2 cellular contexts compared by ENCODE assay signal in the genomic region with DNA sequence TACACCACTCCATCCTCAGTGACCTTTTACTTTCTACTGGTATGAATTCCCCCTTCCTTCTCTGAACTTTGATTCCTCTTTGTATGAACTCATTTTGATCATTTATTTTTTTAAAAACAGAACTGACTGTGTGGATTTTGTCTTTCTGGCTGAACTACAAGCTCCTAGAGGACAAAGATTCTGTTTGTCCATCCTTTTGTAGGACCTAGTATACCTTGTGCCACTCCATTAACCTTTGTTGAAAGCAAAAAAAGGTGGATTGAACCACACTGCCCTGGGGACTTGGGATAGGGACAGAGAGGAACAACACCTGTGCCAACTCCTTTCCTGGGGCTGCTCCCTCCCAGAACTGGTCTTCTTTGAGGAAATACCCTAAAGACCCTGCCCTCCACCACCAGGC.
TF ChIP-seq lines count a peak whose summit lies in the region.

No MANE protein-coding gene starts in this region.

TF ChIP-seq in SK-N-SH, 30 proteins besides CTCF, POLR2A, EP300 and RAD21:
- TF ChIP-seq RCOR1 (IDR thresholded peaks at IDR 0.05; ENCODE audit: low read length), result no peak
- TF ChIP-seq, protein P1, sequence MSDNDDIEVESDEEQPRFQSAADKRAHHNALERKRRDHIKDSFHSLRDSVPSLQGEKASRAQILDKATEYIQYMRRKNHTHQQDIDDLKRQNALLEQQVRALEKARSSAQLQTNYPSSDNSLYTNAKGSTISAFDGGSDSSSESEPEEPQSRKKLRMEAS (IDR thresholded peaks at IDR 0.05; ENCODE audit: low read depth), result no peak
- TF ChIP-seq, protein P2, sequence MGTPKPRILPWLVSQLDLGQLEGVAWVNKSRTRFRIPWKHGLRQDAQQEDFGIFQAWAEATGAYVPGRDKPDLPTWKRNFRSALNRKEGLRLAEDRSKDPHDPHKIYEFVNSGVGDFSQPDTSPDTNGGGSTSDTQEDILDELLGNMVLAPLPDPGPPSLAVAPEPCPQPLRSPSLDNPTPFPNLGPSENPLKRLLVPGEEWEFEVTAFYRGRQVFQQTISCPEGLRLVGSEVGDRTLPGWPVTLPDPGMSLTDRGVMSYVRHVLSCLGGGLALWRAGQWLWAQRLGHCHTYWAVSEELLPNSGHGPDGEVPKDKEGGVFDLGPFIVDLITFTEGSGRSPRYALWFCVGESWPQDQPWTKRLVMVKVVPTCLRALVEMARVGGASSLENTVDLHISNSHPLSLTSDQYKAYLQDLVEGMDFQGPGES (IDR thresholded peaks at IDR 0.05; ENCODE audit: low read depth, low read length), result no peak
- TF ChIP-seq, protein P3, sequence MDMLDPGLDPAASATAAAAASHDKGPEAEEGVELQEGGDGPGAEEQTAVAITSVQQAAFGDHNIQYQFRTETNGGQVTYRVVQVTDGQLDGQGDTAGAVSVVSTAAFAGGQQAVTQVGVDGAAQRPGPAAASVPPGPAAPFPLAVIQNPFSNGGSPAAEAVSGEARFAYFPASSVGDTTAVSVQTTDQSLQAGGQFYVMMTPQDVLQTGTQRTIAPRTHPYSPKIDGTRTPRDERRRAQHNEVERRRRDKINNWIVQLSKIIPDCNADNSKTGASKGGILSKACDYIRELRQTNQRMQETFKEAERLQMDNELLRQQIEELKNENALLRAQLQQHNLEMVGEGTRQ (IDR thresholded peaks at IDR 0.05; ENCODE audit: borderline replicate concordance, low read depth, low read length), result no peak
- no peak for TF ChIP-seq TAF1 (IDR thresholded peaks at IDR 0.05; ENCODE audit: borderline replicate concordance, low read depth, low read length)
- no peak for TF ChIP-seq MXI1 (IDR thresholded peaks at IDR 0.05; ENCODE audit: low read depth, low read length)
- TF ChIP-seq, protein P4, sequence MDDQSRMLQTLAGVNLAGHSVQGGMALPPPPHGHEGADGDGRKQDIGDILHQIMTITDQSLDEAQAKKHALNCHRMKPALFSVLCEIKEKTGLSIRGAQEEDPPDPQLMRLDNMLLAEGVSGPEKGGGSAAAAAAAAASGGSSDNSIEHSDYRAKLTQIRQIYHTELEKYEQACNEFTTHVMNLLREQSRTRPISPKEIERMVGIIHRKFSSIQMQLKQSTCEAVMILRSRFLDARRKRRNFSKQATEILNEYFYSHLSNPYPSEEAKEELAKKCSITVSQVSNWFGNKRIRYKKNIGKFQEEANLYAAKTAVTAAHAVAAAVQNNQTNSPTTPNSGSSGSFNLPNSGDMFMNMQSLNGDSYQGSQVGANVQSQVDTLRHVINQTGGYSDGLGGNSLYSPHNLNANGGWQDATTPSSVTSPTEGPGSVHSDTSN (IDR thresholded peaks at IDR 0.05), result no peak
- TF ChIP-seq, protein P5, sequence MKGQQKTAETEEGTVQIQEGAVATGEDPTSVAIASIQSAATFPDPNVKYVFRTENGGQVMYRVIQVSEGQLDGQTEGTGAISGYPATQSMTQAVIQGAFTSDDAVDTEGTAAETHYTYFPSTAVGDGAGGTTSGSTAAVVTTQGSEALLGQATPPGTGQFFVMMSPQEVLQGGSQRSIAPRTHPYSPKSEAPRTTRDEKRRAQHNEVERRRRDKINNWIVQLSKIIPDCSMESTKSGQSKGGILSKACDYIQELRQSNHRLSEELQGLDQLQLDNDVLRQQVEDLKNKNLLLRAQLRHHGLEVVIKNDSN (IDR thresholded peaks at IDR 0.05; ENCODE audit: borderline replicate concordance, low read depth), result no peak
- no peak for TF ChIP-seq MEF2A (IDR thresholded peaks at IDR 0.05; ENCODE audit: borderline replicate concordance, low read depth)
- no peak for TF ChIP-seq FOSL2 (IDR thresholded peaks at IDR 0.05; ENCODE audit: borderline replicate concordance, low read depth)
- no peak for TF ChIP-seq RFX5 (IDR thresholded peaks at IDR 0.05; ENCODE audit: low read length)
- TF ChIP-seq FOXJ3 (CRISPR knock-in tag; IDR thresholded peaks at IDR 0.05), result no peak
- TF ChIP-seq TEAD4 (IDR thresholded peaks at IDR 0.05; ENCODE audit: borderline replicate concordance, insufficient read depth), result no peak
- no peak for TF ChIP-seq FOXM1 (IDR thresholded peaks at IDR 0.05; ENCODE audit: low read depth)
- TF ChIP-seq POLR2AphosphoS5 (IDR thresholded peaks at IDR 0.05; ENCODE audit: low read depth, low read length), result no peak; the same call in 1 of the 2 replicates
- no peak for TF ChIP-seq NFIC (IDR thresholded peaks at IDR 0.05; ENCODE audit: borderline replicate concordance)
- TF ChIP-seq, protein P6, sequence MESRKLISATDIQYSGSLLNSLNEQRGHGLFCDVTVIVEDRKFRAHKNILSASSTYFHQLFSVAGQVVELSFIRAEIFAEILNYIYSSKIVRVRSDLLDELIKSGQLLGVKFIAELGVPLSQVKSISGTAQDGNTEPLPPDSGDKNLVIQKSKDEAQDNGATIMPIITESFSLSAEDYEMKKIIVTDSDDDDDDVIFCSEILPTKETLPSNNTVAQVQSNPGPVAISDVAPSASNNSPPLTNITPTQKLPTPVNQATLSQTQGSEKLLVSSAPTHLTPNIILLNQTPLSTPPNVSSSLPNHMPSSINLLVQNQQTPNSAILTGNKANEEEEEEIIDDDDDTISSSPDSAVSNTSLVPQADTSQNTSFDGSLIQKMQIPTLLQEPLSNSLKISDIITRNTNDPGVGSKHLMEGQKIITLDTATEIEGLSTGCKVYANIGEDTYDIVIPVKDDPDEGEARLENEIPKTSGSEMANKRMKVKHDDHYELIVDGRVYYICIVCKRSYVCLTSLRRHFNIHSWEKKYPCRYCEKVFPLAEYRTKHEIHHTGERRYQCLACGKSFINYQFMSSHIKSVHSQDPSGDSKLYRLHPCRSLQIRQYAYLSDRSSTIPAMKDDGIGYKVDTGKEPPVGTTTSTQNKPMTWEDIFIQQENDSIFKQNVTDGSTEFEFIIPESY (IDR thresholded peaks at IDR 0.05; ENCODE audit: borderline replicate concordance, low read depth), result no peak

TF ChIP-seq in SK-N-SH treated with all-trans-retinoic acid at 6 μM for 48 hours, 23 proteins besides CTCF, POLR2A, EP300 and RAD21:
- TF ChIP-seq OSR1 (CRISPR knock-in tag; IDR thresholded peaks at IDR 0.05) (no peak), ARNTL (CRISPR knock-in tag; IDR thresholded peaks at IDR 0.05; ENCODE audit: borderline replicate concordance, low read depth) (no peak), TOX (CRISPR knock-in tag; IDR thresholded peaks at IDR 0.05; ENCODE audit: borderline replicate concordance) (no peak), GLIS3 (CRISPR knock-in tag; IDR thresholded peaks at IDR 0.05) (no peak), RARB (CRISPR knock-in tag; IDR thresholded peaks at IDR 0.05) (no peak), ISL1 (CRISPR knock-in tag; IDR thresholded peaks at IDR 0.05) (no peak), ZC3H10 (CRISPR knock-in tag; IDR thresholded peaks at IDR 0.05) (no peak), SNAI2 (CRISPR knock-in tag; IDR thresholded peaks at IDR 0.05) (no peak), ZFP3 (CRISPR knock-in tag; IDR thresholded peaks at IDR 0.05) (no peak), ZNF70 (CRISPR knock-in tag; IDR thresholded peaks at IDR 0.05) (no peak), ESRRG (CRISPR knock-in tag; IDR thresholded peaks at IDR 0.05) (no peak), ZFP30 (CRISPR knock-in tag; IDR thresholded peaks at IDR 0.05) (no peak)
- TF ChIP-seq, protein P7, sequence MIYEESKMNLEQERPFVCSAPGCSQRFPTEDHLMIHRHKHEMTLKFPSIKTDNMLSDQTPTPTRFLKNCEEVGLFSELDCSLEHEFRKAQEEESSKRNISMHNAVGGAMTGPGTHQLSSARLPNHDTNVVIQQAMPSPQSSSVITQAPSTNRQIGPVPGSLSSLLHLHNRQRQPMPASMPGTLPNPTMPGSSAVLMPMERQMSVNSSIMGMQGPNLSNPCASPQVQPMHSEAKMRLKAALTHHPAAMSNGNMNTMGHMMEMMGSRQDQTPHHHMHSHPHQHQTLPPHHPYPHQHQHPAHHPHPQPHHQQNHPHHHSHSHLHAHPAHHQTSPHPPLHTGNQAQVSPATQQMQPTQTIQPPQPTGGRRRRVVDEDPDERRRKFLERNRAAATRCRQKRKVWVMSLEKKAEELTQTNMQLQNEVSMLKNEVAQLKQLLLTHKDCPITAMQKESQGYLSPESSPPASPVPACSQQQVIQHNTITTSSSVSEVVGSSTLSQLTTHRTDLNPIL (CRISPR knock-in tag; IDR thresholded peaks at IDR 0.05; ENCODE audit: low read depth), result no peak
